ENCODE assay signal across 8 cellular contexts in the genomic region with DNA sequence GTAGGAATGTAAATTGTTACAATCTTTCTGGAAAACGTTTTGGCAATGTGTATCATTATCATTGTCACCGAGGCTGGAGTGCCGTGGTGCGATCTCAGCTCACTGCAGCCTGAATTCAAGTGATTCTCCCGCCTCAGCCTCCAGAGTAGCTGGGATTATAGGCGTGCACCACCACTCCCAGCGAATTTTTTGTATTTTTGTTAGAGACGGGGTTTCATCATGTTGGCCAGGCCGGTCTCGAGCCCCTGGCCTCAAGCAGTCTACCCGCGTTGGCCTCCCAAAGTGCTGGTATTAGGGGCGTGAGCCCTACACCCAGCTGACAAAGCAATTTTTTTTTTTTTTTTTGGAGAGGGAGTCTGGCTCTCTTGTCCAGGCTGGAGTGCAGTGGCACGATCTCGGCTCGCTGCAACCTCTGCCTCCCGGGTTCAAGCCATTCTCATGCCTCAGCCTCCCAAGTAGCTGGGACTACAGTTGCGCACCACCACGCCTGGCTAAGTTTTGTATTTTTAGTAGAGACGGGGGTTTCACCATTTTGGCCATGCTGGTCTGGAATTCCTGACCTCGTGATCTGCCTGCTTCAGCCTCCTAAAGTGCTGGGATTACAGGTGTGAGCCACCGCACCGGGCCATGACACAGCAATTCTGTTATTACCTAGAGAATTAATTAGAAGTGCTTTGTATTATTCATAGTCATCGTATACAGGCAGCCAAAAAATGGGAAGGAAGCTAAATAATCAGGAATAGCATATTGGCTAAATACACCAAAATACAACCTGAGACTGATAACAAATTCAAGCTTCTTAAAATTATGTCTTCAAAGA. TPM values are rescaled to one million over a fixed set of nuclear protein-coding genes. Genes with fewer than 3 reads are reported as not detected.
A peak's percentile ranks its signal among the peaks of the same experiment; 100 is the strongest.
DNase-seq lines count a peak whose midpoint lies in the region; ATAC-seq and TF ChIP-seq lines count a peak whose summit lies in the region.

No MANE protein-coding gene starts in this region.

- no peaks in the 10 kb centered on the region for H4K20me1 ChIP-seq in GM23248 (ENCODE audit: insufficient read depth)

- intact Hi-C loops in esophagus squamous epithelium (cut with DNase I), result no loop called here

- WGBS in GM23248 (ENCODE audit: low coverage in 1 of 2, low lambda C conversion rate in 2 of 2, missing lambda C conversion rate in 2 of 2), 2 experiments, result 76% methylated on average over 24 of the region's 24 CpGs
- WGBS in esophagus squamous epithelium, 2 donors, result 77 to 83% methylated on average over 23 to 24 of the region's 24 CpGs

- H3K4me3 ChIP-seq in GM23248 (peak overlapping the region; percentile 97), RWPE2 (ENCODE audit: severe bottlenecking) (peak overlapping the region; percentile 70), esophagus squamous epithelium (peak overlapping the region; percentile 75 to 94 (median 89)), retinal pigment epithelial cell (ENCODE audit: low read length) (peak overlapping the region; percentile 98)

- ATAC-seq in RWPE2 (ENCODE audit: low read depth), result no peak

- TF ChIP-seq CTCF in RWPE2 (IDR thresholded peaks at IDR 0.05; ENCODE audit: poor library complexity, severe bottlenecking) (no peak), esophagus squamous epithelium (IDR thresholded peaks at IDR 0.05) (no peak), retinal pigment epithelial cell (conservative IDR thresholded peaks at IDR 0.05; ENCODE audit: low read depth, low read length) (no peak)

- H3K36me3 ChIP-seq in GM23248 (ENCODE audit: low read depth) (peaks cover 11% of the 10 kb centered on the region; the same call in 1 of the 2 replicates), RWPE2 (ENCODE audit: low read depth) (peaks cover 30% of the 10 kb centered on the region), esophagus squamous epithelium (peaks cover 0 to 19% (median 0%) of the 10 kb centered on the region in 3 donors)

- DNase-seq in GM23248, result peak; percentile 9
- no peak for DNase-seq in RWPE2 (ENCODE audit: low spot score)
- no peak for DNase-seq in esophagus squamous epithelium (lab: John Stamatoyannopoulos, UW)
- DNase-seq in retinal pigment epithelial cell (ENCODE audit: low read depth), result no peak
- DNase-seq in caudate nucleus (lab: John Stamatoyannopoulos, UW), result no peak
- DNase-seq in NOMO-1 treated with dmso at 0.1 percent for 144 hours (lab: John Stamatoyannopoulos, UW; ENCODE audit: unreplicated experiment), result no peak
- no peak for DNase-seq in NCI-H2107 treated with DMSO at 0.1 percent for 48 hours (lab: John Stamatoyannopoulos, UW; ENCODE audit: unreplicated experiment)
- DNase-seq in ecto neural progenitor cell (ENCODE audit: low spot score), result no peak

- in situ Hi-C loops in GM23248 (cut with MboI), result no loop called here

- H3K4me1 ChIP-seq in GM23248 (ENCODE audit: insufficient read depth), result peaks cover 7% of the 10 kb centered on the region; the same call in 1 of the 2 replicates
- peaks cover 19% of the 10 kb centered on the region for H3K4me1 ChIP-seq in RWPE2 (ENCODE audit: insufficient read depth, poor library complexity, severe bottlenecking)
- peaks cover 0 to 48% (median 16%) of the 10 kb centered on the region in 3 donors for H3K4me1 ChIP-seq in esophagus squamous epithelium

- H3K4me2 ChIP-seq in GM23248 (ENCODE audit: unreplicated experiment), result peak overlapping the region; percentile 98

- H3K27me3 ChIP-seq in GM23248 (replicated peaks; ENCODE audit: insufficient read depth) (no peaks in the 10 kb centered on the region), RWPE2 (ENCODE audit: insufficient read depth, poor library complexity, severe bottlenecking) (no peaks in the 10 kb centered on the region), esophagus squamous epithelium (no peaks in the 10 kb centered on the region)

- peak overlapping the region; percentile 98 for H2AFZ ChIP-seq in GM23248

- peaks cover 16% of the 10 kb centered on the region for H3F3A ChIP-seq in GM23248 (ENCODE audit: insufficient read depth)

- H3K9ac ChIP-seq in GM23248, result peak overlapping the region; percentile 90

- peaks cover 48% of the 10 kb centered on the region for H3K79me2 ChIP-seq in GM23248 (ENCODE audit: insufficient read depth)

- H3K9me3 ChIP-seq in GM23248 (ENCODE audit: low read depth) (no peaks in the 10 kb centered on the region), RWPE2 (ENCODE audit: severe bottlenecking) (no peaks in the 10 kb centered on the region), esophagus squamous epithelium (no peaks in the 10 kb centered on the region)

- no peaks in the 10 kb centered on the region for H3K9me2 ChIP-seq in GM23248 (ENCODE audit: insufficient read depth)

- H3K27ac ChIP-seq in GM23248, result peak overlapping the region; percentile 78; the same call in 1 of the 2 replicates
- peak overlapping the region; percentile 59 for H3K27ac ChIP-seq in RWPE2 (ENCODE audit: poor library complexity, severe bottlenecking)
- H3K27ac ChIP-seq in esophagus squamous epithelium, result peak overlapping the region in 2 of 4 donors; percentile 90 to 91
- H3K27ac ChIP-seq in caudate nucleus (ENCODE audit: low read depth, low read length), result no peak overlapping the region

- no peak for TF ChIP-seq POLR2A in esophagus squamous epithelium (IDR thresholded peaks at IDR 0.05)

RNA-seq across cellular contexts. Expression of a gene that starts 1.2 kb away (rescaled TPM):
- 25.1 and 36.3 TPM in 2 replicates for total RNA-seq in GM23248 (2014; rRNA removed; shearing (Covaris generic))
- 29.7 and 31.5 TPM in 2 replicates for polyA plus RNA-seq in GM23248 (2016; fragmentation: Nextera tagmentation; extraction: Ambion mirVana)
- total RNA-seq in esophagus squamous epithelium, result 10 to 100 TPM; 14.2 to 21.0 (median 16.5) TPM

RNA-seq across cellular contexts. Expression of a gene that starts 59.1 kb away (rescaled TPM):
- total RNA-seq in GM23248 (2014; rRNA removed; shearing (Covaris generic)), result 26.2 and 31.0 TPM in 2 replicates
- 14.9 and 17.7 TPM in 2 replicates for polyA plus RNA-seq in GM23248 (2016; fragmentation: Nextera tagmentation; extraction: Ambion mirVana)
- total RNA-seq in esophagus squamous epithelium, result 10 to 100 TPM in 3 of 4 donors, 1 to 10 TPM in 1; 7.1 to 21.9 (median 13.5) TPM
